Comparison of ENCODE assay signal across 12 cellular contexts in genomic region chr16:27217256-27217655, GRCh38. TPM values are rescaled to one million over a fixed set of nuclear protein-coding genes. Genes with fewer than 3 reads are reported as not detected.
DNase-seq lines count a peak whose midpoint lies in the region; ATAC-seq, FAIRE-seq and TF ChIP-seq lines count a peak whose summit lies in the region.
"Had no signal": no experiment of that assay in that cellular context is flagged by ENCODE, and none has a peak within 500 bp of the region (broad histone marks: within the 10 kb centered on the region; RNA-seq: fewer than 3 reads in every experiment).

No MANE protein-coding gene starts in this region.

- no peak for ATAC-seq in HG02642 (IDR thresholded peaks at IDR 0.05; ENCODE audit: poor library complexity, unreplicated experiment)
- ATAC-seq: stimulated activated naive B cell treated with anti-CD40 and anti-IgM and Interleukin-4, amounts not matched to agents 10 μg/mL and 1 μg/mL and 100 μg/mL, for 72 hours had no signal

- H3K9me3 Mint-ChIP-seq in activated naive CD4-positive, alpha-beta T cell treated with anti-CD3 and anti-CD28 coated beads, Interleukin-2, amount 10 ng/mL, durations not matched to agents 7 days and 5 days = no peaks in the 10 kb centered on the region
- H3K9me3 Mint-ChIP-seq: stimulated activated naive B cell treated with anti-CD40 and anti-IgM and Interleukin-4, amounts not matched to agents 10 μg/mL and 1 μg/mL and 100 μg/mL, for 72 hours had no signal

- WGBS in lower leg skin, 2 donors = 78 to 81% methylated on average over 9 to 10 of the region's 10 CpGs
- WGBS in esophagus squamous epithelium, 2 donors = 82 to 89% methylated on average over 6 to 10 of the region's 10 CpGs

- intact Hi-C loops in dorsolateral prefrontal cortex (cut with DNase I) (no loop called here), lower leg skin (cut with DNase I; ENCODE audit: low total_unique reads) (no loop called here), esophagus squamous epithelium (cut with DNase I) (no loop called here)

- H3K4me3 ChIP-seq in dorsolateral prefrontal cortex (peak overlapping the region in 53 of 59 donors; percentile 1 to 57 (median 38)), lower leg skin (ENCODE audit: low read depth, poor library complexity, severe bottlenecking) (no peak overlapping the region), esophagus squamous epithelium (no peak overlapping the region)

- H3K9me3 ChIP-seq in esophagus squamous epithelium = no peaks in the 10 kb centered on the region

- H3K27me3 Mint-ChIP-seq in activated naive CD4-positive, alpha-beta T cell treated with anti-CD3 and anti-CD28 coated beads, Interleukin-2, amount 10 ng/mL, durations not matched to agents 7 days and 5 days = no peaks in the 10 kb centered on the region
- H3K27me3 Mint-ChIP-seq: stimulated activated naive B cell treated with anti-CD40 and anti-IgM and Interleukin-4, amounts not matched to agents 10 μg/mL and 1 μg/mL and 100 μg/mL, for 72 hours had no signal

- TF ChIP-seq POLR2A in lower leg skin (IDR thresholded peaks at IDR 0.05) (no peak), esophagus squamous epithelium (IDR thresholded peaks at IDR 0.05) (no peak)

- H3K36me3 ChIP-seq in esophagus squamous epithelium = peaks cover 0 to 49% (median 0%) of the 10 kb centered on the region in 3 donors

- H3K36me3 Mint-ChIP-seq in activated naive CD4-positive, alpha-beta T cell treated with anti-CD3 and anti-CD28 coated beads, Interleukin-2, amount 10 ng/mL, durations not matched to agents 7 days and 5 days = peaks cover 50% of the 10 kb centered on the region

- CTCF ChIA-PET in activated naive CD4-positive, alpha-beta T cell treated with anti-CD3 and anti-CD28 coated beads, Interleukin-2, amount 10 ng/mL, durations not matched to agents 7 days and 5 days (lab: Charles Lee) = interaction anchor here (1.3 kb wide), 1 partner anchor 13 kb away, joined by 3 read pairs; no protein-coding TSS in a partner anchor

- H3K27ac Mint-ChIP-seq in activated naive CD4-positive, alpha-beta T cell treated with anti-CD3 and anti-CD28 coated beads, Interleukin-2, amount 10 ng/mL, durations not matched to agents 7 days and 5 days = peak overlapping the region; percentile 7
- H3K27ac Mint-ChIP-seq: stimulated activated naive B cell treated with anti-CD40 and anti-IgM and Interleukin-4, amounts not matched to agents 10 μg/mL and 1 μg/mL and 100 μg/mL, for 72 hours had no signal

- no peaks in the 10 kb centered on the region for H3K27me3 ChIP-seq in dorsolateral prefrontal cortex
- no peaks in the 10 kb centered on the region for H3K27me3 ChIP-seq in layer of hippocampus (ENCODE audit: control insufficient read depth, insufficient read depth, low read length)
- no peaks in the 10 kb centered on the region for H3K27me3 ChIP-seq in esophagus squamous epithelium

- no peak for FAIRE-seq in urothelium cell line (lab: Jason Lieb, UNC)

- TF ChIP-seq CTCF in dorsolateral prefrontal cortex (IDR thresholded peaks at IDR 0.05 in 54 of 56, conservative IDR thresholded peaks at IDR 0.05 in 2 of 56; ENCODE audit: low read depth in 1 of 56, partially characterized antibody in 56 of 56) (no peak), lower leg skin (IDR thresholded peaks at IDR 0.05) (no peak), esophagus squamous epithelium (IDR thresholded peaks at IDR 0.05) (no peak)

- H3K4me1 Mint-ChIP-seq in activated naive CD4-positive, alpha-beta T cell treated with anti-CD3 and anti-CD28 coated beads, Interleukin-2, amount 10 ng/mL, durations not matched to agents 7 days and 5 days = peaks cover 9% of the 10 kb centered on the region

- peak overlapping the region in 50 of 59 donors; percentile 16 to 92 (median 74) for H3K27ac ChIP-seq in dorsolateral prefrontal cortex
- peak overlapping the region; percentile 38 for H3K27ac ChIP-seq in layer of hippocampus (ENCODE audit: low read depth, low read length)
- no peak overlapping the region for H3K27ac ChIP-seq in esophagus squamous epithelium

- H3K4me3 Mint-ChIP-seq in activated naive CD4-positive, alpha-beta T cell treated with anti-CD3 and anti-CD28 coated beads, Interleukin-2, amount 10 ng/mL, durations not matched to agents 7 days and 5 days = no peak overlapping the region
- H3K4me3 Mint-ChIP-seq: stimulated activated naive B cell treated with anti-CD40 and anti-IgM and Interleukin-4, amounts not matched to agents 10 μg/mL and 1 μg/mL and 100 μg/mL, for 72 hours had no signal

- peaks cover 0 to 5% (median 0%) of the 10 kb centered on the region in 3 donors for H3K4me1 ChIP-seq in esophagus squamous epithelium

- DNase-seq in activated naive CD4-positive, alpha-beta T cell treated with anti-CD3 and anti-CD28 coated beads, Interleukin-2, amount 10 ng/mL, durations not matched to agents 7 days and 5 days = no peak
- DNase-seq in activated naive CD4-positive, alpha-beta T cell treated with anti-CD3 and anti-CD28 coated beads, Interleukin-2, amount 50 U/mL, for 16 hours = no peak
- DNase-seq in dorsolateral prefrontal cortex (peak in 5 of 10 donors; percentile 40 to 84 (median 57)), urothelium cell line (ENCODE audit: low spot score) (peak; percentile 12), lower leg skin (ENCODE audit: low spot score in 2 of 2) (no peak), esophagus squamous epithelium (lab: John Stamatoyannopoulos, UW) (no peak)
- DNase-seq: activated CD4-positive, alpha-beta T cell treated with anti-CD3 and anti-CD28 coated beads, Interleukin-2, amount 50 U/mL, for 1 hour; MV-4-11; RPMI8226; stimulated activated naive B cell treated with anti-CD40 and anti-IgM and Interleukin-4, amounts not matched to agents 10 μg/mL and 1 μg/mL and 100 μg/mL, for 72 hours had no signal

RNA-seq across cellular contexts. Expression of gene KDM8, which starts 13.9 kb away (rescaled TPM):
- total RNA-seq in dorsolateral prefrontal cortex = 10 to 100 TPM in 117 of 120 experiments, 1 to 10 TPM in 3; 8.7 to 25.5 (median 15.1) TPM
- 1 to 10 TPM in 3 of 4 donors, under 1 TPM in 1; 0.84 to 4.5 (median 1.9) TPM for total RNA-seq in lower leg skin
- total RNA-seq in esophagus squamous epithelium = 1 to 10 TPM in 3 of 4 donors, under 1 TPM in 1; 0.56 to 4.4 (median 2.5) TPM

RNA-seq across cellular contexts. Expression of gene NSMCE1, which starts 51.3 kb away (rescaled TPM):
- total RNA-seq in dorsolateral prefrontal cortex (10 to 100 TPM; 22.8 to 53.0 (median 35.7) TPM), lower leg skin (10 to 100 TPM; 17.3 to 29.2 (median 21.1) TPM), esophagus squamous epithelium (10 to 100 TPM; 22.4 to 92.4 (median 29.5) TPM)

Comparison
In these comparisons a context has a peak if more than half of its experiments do, and no peak if none do; other contexts are left out.
1. H3K27ac ChIP-seq: peak in dorsolateral prefrontal cortex (50 of 59) and layer of hippocampus (single experiment); none in esophagus squamous epithelium (0 of 4).
2. H3K4me3 ChIP-seq: peak in dorsolateral prefrontal cortex (53 of 59); none in lower leg skin (single experiment) and esophagus squamous epithelium (0 of 4).